ENCODE assay signal across 1 cellular context in the genomic region with DNA sequence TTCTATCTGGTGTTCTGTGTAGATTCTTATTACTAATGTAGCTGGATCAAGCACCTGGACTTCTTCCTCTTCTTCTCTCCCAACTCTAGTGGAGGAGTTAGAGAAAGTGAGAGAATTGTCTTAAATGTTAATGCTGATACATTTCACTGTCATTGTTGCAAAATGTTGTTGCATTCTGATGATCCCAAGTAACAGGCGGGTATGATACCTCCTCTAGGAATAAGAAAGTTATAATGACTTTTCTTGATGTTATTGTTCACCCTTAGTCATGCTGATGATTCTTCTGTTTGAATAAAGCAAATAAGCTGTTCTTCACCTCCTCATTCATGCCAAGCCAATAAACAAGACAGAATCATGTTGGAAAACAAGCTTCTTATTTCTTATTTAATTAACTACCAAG.
TF ChIP-seq lines count a peak whose summit lies in the region.

No MANE protein-coding gene starts in this region.

TF ChIP-seq in IMR-90, 13 proteins besides CTCF, POLR2A, EP300 and RAD21:
- TF ChIP-seq MAZ (IDR thresholded peaks at IDR 0.05; ENCODE audit: borderline replicate concordance, low read depth, low read length): no peak
- TF ChIP-seq RFX5 (IDR thresholded peaks at IDR 0.05; ENCODE audit: low read depth, low read length): no peak
- TF ChIP-seq CEBPB (IDR thresholded peaks at IDR 0.05; ENCODE audit: low read depth, low read length): peak; percentile 71
